In genomic region chr2:101239760-101240118, GRCh38 we compare ENCODE assay signal across 7 cellular contexts. TPM values are rescaled to one million over a fixed set of nuclear protein-coding genes. Genes with fewer than 3 reads are reported as not detected.
A peak's percentile ranks its signal among the peaks of the same experiment; 100 is the strongest.
DNase-seq lines count a peak whose midpoint lies in the region; ATAC-seq, FAIRE-seq and TF ChIP-seq lines count a peak whose summit lies in the region.
"Not testable (repeated sequence)": the region's sequence is repeated elsewhere in the genome, so short reads cannot be mapped to it uniquely, and the experiment has no call there.

No MANE protein-coding gene starts in this region.

- H3K27ac Mint-ChIP-seq in endodermal cell: peak overlapping the region; percentile 88

- H3K4me2 ChIP-seq in K562 (ENCODE audit: insufficient read depth, low read length): not testable (repeated sequence)

- POLR2A ChIA-PET in K562 (lab: Yijun Ruan, JAX): interaction anchor here (0.8 kb wide), 1 partner anchor 9 kb away, joined by 3 read pairs; no protein-coding TSS in a partner anchor

- intact Hi-C loops in K562 (cut with micrococcal nuclease): loop anchor here (10.0 kb wide), 1 partner anchor 105 kb away; no protein-coding TSS in a partner anchor
- intact Hi-C loops in kidney (cut with DNase I); lower lobe of right lung (cut with DNase I); pancreas (cut with DNase I); transverse colon (cut with DNase I; ENCODE audit: low total_unique reads): not testable (repeated sequence)

- not testable (repeated sequence) for H3K4me1 ChIP-seq in HUES48 (ENCODE audit: control insufficient read depth, insufficient read depth, low read length); K562 (replicated peaks in 1 of 2; ENCODE audit: control insufficient read depth in 2 of 2, insufficient read depth in 2 of 2, low read length in 2 of 2); endodermal cell (ENCODE audit: control insufficient read depth, insufficient read depth, low read length); lower lobe of right lung; transverse colon
- H3K4me1 ChIP-seq in kidney (ENCODE audit: control insufficient read depth in 1 of 2, insufficient read depth in 1 of 2, low read depth in 1 of 2, low read length in 2 of 2) (peaks cover 4 to 13% of the 10 kb centered on the region in 2 donors), pancreas (peaks cover 13 to 44% (median 30%) of the 10 kb centered on the region in 3 donors)

- DNase-seq in K562 (ENCODE audit: extremely low read depth in 1 of 4, low spot score in 3 of 4); endodermal cell; kidney; lower lobe of right lung; pancreas; transverse colon: not testable (repeated sequence)

- peak overlapping the region; percentile 66; the same call in 1 of the 2 replicates for H2AFZ ChIP-seq in K562 (ENCODE audit: low read depth, low read length)

- TF ChIP-seq CTCF in K562 (IDR thresholded peaks at IDR 0.05 in 2 of 3, conservative IDR thresholded peaks at IDR 0.05 in 1 of 3; ENCODE audit: insufficient read depth in 2 of 3, low read depth in 1 of 3, low read length in 3 of 3); endodermal cell (conservative IDR thresholded peaks at IDR 0.05); kidney (IDR thresholded peaks at IDR 0.05; ENCODE audit: borderline replicate concordance, extremely low read depth, insufficient read depth); lower lobe of right lung (IDR thresholded peaks at IDR 0.05); pancreas (IDR thresholded peaks at IDR 0.05); transverse colon (IDR thresholded peaks at IDR 0.05): not testable (repeated sequence)

- not testable (repeated sequence) for H3K79me2 ChIP-seq in K562 (ENCODE audit: control insufficient read depth, insufficient read depth, low read length)

- not testable (repeated sequence) for H3K36me3 Mint-ChIP-seq in endodermal cell (ENCODE audit: low read depth)

- not testable (repeated sequence) for H4K20me1 ChIP-seq in K562 (replicated peaks; ENCODE audit: control insufficient read depth, insufficient read depth, low read length)

- TF ChIP-seq POLR2A in K562 (conservative IDR thresholded peaks at IDR 0.05); transverse colon (IDR thresholded peaks at IDR 0.05): not testable (repeated sequence)

- peaks cover 42% of the 10 kb centered on the region for H3K9me3 Mint-ChIP-seq in endodermal cell

- H3K27me3 ChIP-seq in HUES48 (ENCODE audit: control insufficient read depth, insufficient read depth, low read length); K562 (ENCODE audit: control insufficient read depth in 2 of 2, insufficient read depth in 2 of 2, low read length in 2 of 2); endodermal cell (ENCODE audit: control insufficient read depth, insufficient read depth, low read length, poor library complexity, severe bottlenecking); lower lobe of right lung (ENCODE audit: low read depth); pancreas; transverse colon: not testable (repeated sequence)

- not testable (repeated sequence) for H3K36me3 ChIP-seq in HUES48 (ENCODE audit: control insufficient read depth, insufficient read depth, low read length); K562 (ENCODE audit: control insufficient read depth, insufficient read depth, low read length); endodermal cell (ENCODE audit: control insufficient read depth, insufficient read depth, low read length); kidney (ENCODE audit: control insufficient read depth in 1 of 2, insufficient read depth in 2 of 2, low read length in 2 of 2); lower lobe of right lung; pancreas; transverse colon

- BruUV-seq in K562 (replicated peaks; lab: Mats Ljungman, UMichigan): not testable (repeated sequence)

- H3K9ac ChIP-seq in HUES48 (ENCODE audit: low read depth, low read length); K562 (ENCODE audit: insufficient read depth in 1 of 2, low read depth in 2 of 2, low read length in 2 of 2); endodermal cell (ENCODE audit: extremely low read depth, low read length, poor library complexity, severe bottlenecking); kidney (ENCODE audit: low read length in 2 of 2): not testable (repeated sequence)

- 45% methylated on average over 2 of the region's 2 CpGs for WGBS in K562 (ENCODE audit: insufficient coverage, low coverage, missing lambda C conversion rate)
- 83 to 93% methylated on average over 2 of the region's 2 CpGs for WGBS in endodermal cell (ENCODE audit: insufficient coverage in 1 of 2, insufficient read length in 1 of 2), 2 experiments
- 8 to 17% methylated on average over 2 of the region's 2 CpGs for WGBS in pancreas, 2 donors
- WGBS in transverse colon (ENCODE audit: low coverage in 1 of 2), 2 donors: 62 to 63% methylated on average over 2 of the region's 2 CpGs

- not testable (repeated sequence) for H3K4me3 ChIP-seq in HUES48 (ENCODE audit: low read depth, low read length); K562; lower lobe of right lung
- H3K4me3 ChIP-seq in endodermal cell (ENCODE audit: low read length) (peak overlapping the region; percentile 57), kidney (ENCODE audit: low read length in 2 of 2) (peak overlapping the region; percentile 50 to 52), pancreas (peak overlapping the region in 2 of 4 donors; percentile 5 to 24), transverse colon (peak overlapping the region in 1 of 4 donors; percentile 15)

- H3K9me1 ChIP-seq in K562 (ENCODE audit: control insufficient read depth, insufficient read depth, low read length): not testable (repeated sequence)

- in situ Hi-C loops in K562 (cut with MboI); transverse colon (cut with MboI; ENCODE audit: low pct_ligation_motif_present in 1 of 4, low pct_unique_long_range_greater_than_20kb in 1 of 4, low sequenced_read_pairs in 3 of 4): not testable (repeated sequence)

- not testable (repeated sequence) for TF ChIP-seq EP300 in K562 (IDR thresholded peaks at IDR 0.05; ENCODE audit: low read length); transverse colon (IDR thresholded peaks at IDR 0.05; ENCODE audit: low read depth)

- H3K4me1 Mint-ChIP-seq in endodermal cell: peaks cover 22% of the 10 kb centered on the region

- not testable (repeated sequence) for H3K9me3 ChIP-seq in HUES48 (ENCODE audit: control insufficient read depth, insufficient read depth, low read length); K562 (replicated peaks; ENCODE audit: control insufficient read depth, insufficient read depth, low read depth, low read length); kidney (ENCODE audit: control insufficient read depth in 1 of 2, low read length in 2 of 2); lower lobe of right lung; pancreas; transverse colon
- H3K9me3 ChIP-seq in endodermal cell (ENCODE audit: control insufficient read depth, low read length): peaks cover 10% of the 10 kb centered on the region

- peak overlapping the region; percentile 61 for H3K27ac ChIP-seq in HUES48 (ENCODE audit: low read depth, low read length)
- H3K27ac ChIP-seq in K562 (ENCODE audit: extremely low read depth, low read depth, low read length); endodermal cell (ENCODE audit: low read depth, low read length): not testable (repeated sequence)
- peak overlapping the region; percentile 65 to 82 for H3K27ac ChIP-seq in kidney (ENCODE audit: low read depth in 2 of 2, low read length in 2 of 2)
- H3K27ac ChIP-seq in lower lobe of right lung: peak overlapping the region; percentile 82
- peak overlapping the region; percentile 89 to 96 (median 92) for H3K27ac ChIP-seq in pancreas
- H3K27ac ChIP-seq in transverse colon: peak overlapping the region; percentile 62 to 81 (median 68)

- FAIRE-seq in K562 (lab: Jason Lieb, UNC); kidney (lab: Jason Lieb, UNC); pancreas (lab: Jason Lieb, UNC): not testable (repeated sequence)

- H3K4me3 Mint-ChIP-seq in endodermal cell: peak overlapping the region; percentile 2

- ATAC-seq in K562, lower lobe of right lung, pancreas: not testable (repeated sequence)

- CTCF ChIA-PET in K562 (lab: Yijun Ruan, JAX; ENCODE audit: low intra/inter-chr PET ratio): not testable (repeated sequence)

- not testable (repeated sequence) for H3K27me3 Mint-ChIP-seq in endodermal cell (ENCODE audit: insufficient read depth)

- TF ChIP-seq RAD21 in K562 (CRISPR knock-in tag; conservative IDR thresholded peaks at IDR 0.05 in 1 of 2, IDR thresholded peaks at IDR 0.05 in 1 of 2): not testable (repeated sequence)

RNA-seq across cellular contexts. Expression of gene CNOT11, which starts 12.9 kb away (rescaled TPM):
- total RNA-seq in K562 (2011; cell fraction: chromatin; rRNA removed; ENCODE audit: low replicate concordance): 56.3 and 58.9 TPM in 2 replicates
- 33.7 and 34.5 TPM in 2 replicates for total RNA-seq in K562 (2011; cell fraction: nucleolus; rRNA removed)
- total RNA-seq in K562 (2011; cell fraction: nucleoplasm; rRNA removed): 34.8 and 41.8 TPM in 2 replicates
- 44.2 and 59.8 TPM in 2 replicates for total RNA-seq in K562 (2014; rRNA removed)
- 64.2 and 70.6 TPM in 2 replicates for total RNA-seq in K562 (2014; rRNA removed; fragmentation: Illumina TruSeq; extraction: Trizol)
- total RNA-seq in K562 (2015; rRNA removed; fragmentation: Illumina TruSeq; extraction: Trizol): 91.9 and 92.9 TPM in 2 replicates
- 61.5 and 66.2 TPM in 2 replicates for total RNA-seq in K562 (2021)
- polyA plus RNA-seq in K562 (2011; rRNA removed): 89.1 and 105 TPM in 2 replicates
- 53.5 and 79.9 TPM in 2 replicates for polyA plus RNA-seq in K562 (2011; cell fraction: cytosol; rRNA removed)
- 150 and 160 TPM in 2 replicates for polyA plus RNA-seq in K562 (2011; cell fraction: nucleus; rRNA removed)
- 41.6 and 49.2 TPM in 2 replicates for polyA plus RNA-seq in K562 (2012)
- 114 and 163 TPM in 2 replicates for polyA plus RNA-seq in K562 (2014; fragmentation: Illumina TruSeq; extraction: Trizol)
- polyA plus RNA-seq in K562 (2014; fragmentation: Nextera tagmentation; extraction: Ambion mirVana): 10 to 100 TPM; 12.7 to 13.2 TPM
- 54.2 and 62.2 TPM in 2 replicates for polyA plus RNA-seq in K562 (2014; rRNA removed)
- 84.0 and 119 TPM in 2 replicates for polyA minus RNA-seq in K562 (2011; rRNA and poly(A)+ RNA removed)
- polyA minus RNA-seq in K562 (2011; cell fraction: cytosol; rRNA and poly(A)+ RNA removed): 43.2 and 58.7 TPM in 2 replicates
- polyA minus RNA-seq in K562 (2011; cell fraction: nucleus; rRNA and poly(A)+ RNA removed): 18.7 and 22.2 TPM in 2 replicates
- 10 to 100 TPM; 46.1 to 49.3 TPM for total RNA-seq in endodermal cell
- polyA plus RNA-seq in endodermal cell (2013, experiment 1 of 2): 46.1 TPM
- polyA plus RNA-seq in endodermal cell (2013, experiment 2 of 2): 36.0 TPM
- 45.7 TPM for total RNA-seq in kidney
- 28.4 TPM for polyA plus RNA-seq in kidney (ENCODE audit: insufficient read depth, low read depth, low replicate concordance)
- total RNA-seq in lower lobe of right lung: 29.3 TPM
- 10 to 100 TPM; 15.4 to 25.4 (median 17.6) TPM for total RNA-seq in pancreas
- 10 to 100 TPM; 10.2 to 20.3 TPM for polyA plus RNA-seq in pancreas
- 10 to 100 TPM; 36.8 to 48.4 (median 37.6) TPM for total RNA-seq in transverse colon
